Comparison of ENCODE assay signal across 10 cellular contexts in genomic region chr5:151675956-151676712, GRCh38. TPM values are rescaled to one million over a fixed set of nuclear protein-coding genes. Genes with fewer than 3 reads are reported as not detected.
DNase-seq lines count a peak whose midpoint lies in the region; ATAC-seq and TF ChIP-seq lines count a peak whose summit lies in the region.
"Had no signal": no experiment of that assay in that cellular context is flagged by ENCODE, and none has a peak within 500 bp of the region (broad histone marks: within the 10 kb centered on the region; RNA-seq: fewer than 3 reads in every experiment).

No MANE protein-coding gene starts in this region.

- peaks cover 31% of the 10 kb centered on the region for H4K20me1 ChIP-seq in GM23248 (ENCODE audit: insufficient read depth)

- no peak for TF ChIP-seq CTCF in WI38 (IDR thresholded peaks at IDR 0.05; ENCODE audit: low read depth, low read length)
- TF ChIP-seq CTCF in fibroblast of villous mesenchyme (IDR thresholded peaks at IDR 0.05; ENCODE audit: insufficient read depth, low read depth, low read length), result no peak

- H3K9me2 ChIP-seq in GM23248 (ENCODE audit: insufficient read depth), result no peaks in the 10 kb centered on the region

- peak overlapping the region; percentile 95 for H3K4me3 ChIP-seq in GM23248
- peak overlapping the region; percentile 23 for H3K4me3 ChIP-seq in WI38 (ENCODE audit: low read depth, low read length)
- peak overlapping the region; percentile 21 for H3K4me3 ChIP-seq in fibroblast of villous mesenchyme (ENCODE audit: low read depth, low read length)
- H3K4me3 ChIP-seq in skeletal muscle satellite cell (ENCODE audit: low read length), result peak overlapping the region; percentile 38

- 2 to 3% methylated on average over 3 of the region's 3 CpGs for WGBS in GM23248 (ENCODE audit: low coverage in 1 of 2, low lambda C conversion rate in 2 of 2, missing lambda C conversion rate in 2 of 2), 2 experiments

- DNase-seq in GM23248 (peak; percentile 40), fibroblast of villous mesenchyme (ENCODE audit: low read depth) (peak; percentile 26), DMS 273 (lab: John Stamatoyannopoulos, UW; ENCODE audit: unreplicated experiment) (no peak), COLO829 (ENCODE audit: low spot score) (no peak)
- DNase-seq in activated CD4-positive, CD25-positive, alpha-beta regulatory T cell treated with anti-CD3 and anti-CD28 coated beads, Interleukin-2, amount 50 U/mL, for 72 hours, result no peak
- DNase-seq: NCI-H510A, WERI-Rb-1 had no signal

- H3F3A ChIP-seq in GM23248 (ENCODE audit: insufficient read depth), result peaks cover 100% of the 10 kb centered on the region

- H3K4me1 ChIP-seq in GM23248 (ENCODE audit: insufficient read depth) (peaks cover 98% of the 10 kb centered on the region), skeletal muscle satellite cell (ENCODE audit: control insufficient read depth, insufficient read depth, low read length) (peaks cover 96% of the 10 kb centered on the region)

- in situ Hi-C loops in GM23248 (cut with MboI), result no loop called here

- H3K9me3 ChIP-seq in GM23248 (ENCODE audit: low read depth) (no peaks in the 10 kb centered on the region), skeletal muscle satellite cell (replicated peaks; ENCODE audit: low read length) (no peaks in the 10 kb centered on the region)

- H3K27ac ChIP-seq in GM23248, result peak overlapping the region; percentile 99
- H3K27ac ChIP-seq: WERI-Rb-1 had no signal

- H3K36me3 ChIP-seq in GM23248 (ENCODE audit: low read depth), result peaks cover 69% of the 10 kb centered on the region
- H3K36me3 ChIP-seq in skeletal muscle satellite cell (ENCODE audit: insufficient read depth, low read length), result peaks cover 92% of the 10 kb centered on the region

- H3K79me2 ChIP-seq in GM23248 (ENCODE audit: insufficient read depth), result peaks cover 99% of the 10 kb centered on the region

- H3K4me2 ChIP-seq in GM23248 (ENCODE audit: unreplicated experiment) (peak overlapping the region; percentile 96), skeletal muscle satellite cell (ENCODE audit: low read length) (peak overlapping the region; percentile 58)

- no peak overlapping the region for H2AFZ ChIP-seq in GM23248

- H3K9ac ChIP-seq in GM23248 (peak overlapping the region; percentile 99), skeletal muscle satellite cell (ENCODE audit: low read depth, low read length) (peak overlapping the region; percentile 78)

- ATAC-seq in HG02938 (IDR thresholded peaks at IDR 0.05; ENCODE audit: unreplicated experiment), result no peak

- no peaks in the 10 kb centered on the region for H3K27me3 ChIP-seq in GM23248 (replicated peaks; ENCODE audit: insufficient read depth)
- no peaks in the 10 kb centered on the region for H3K27me3 ChIP-seq in skeletal muscle satellite cell (ENCODE audit: control insufficient read depth, insufficient read depth, low read length)

RNA-seq across cellular contexts. Expression of gene SPARC, which starts 10.6 kb away (rescaled TPM):
- 5,563 and 6,520 TPM in 2 replicates for total RNA-seq in GM23248 (2014; rRNA removed; shearing (Covaris generic))
- polyA plus RNA-seq in GM23248 (2016; fragmentation: Nextera tagmentation; extraction: Ambion mirVana), result 20,092 and 20,398 TPM in 2 replicates
- total RNA-seq in fibroblast of villous mesenchyme, result 1,969 and 2,230 TPM in 2 replicates
- 652 and 1,273 TPM in 2 replicates for total RNA-seq in skeletal muscle satellite cell (2012; rRNA removed)

Comparison
In these comparisons a context has a peak if more than half of its experiments do, and no peak if none do; other contexts are left out.
1. DNase-seq: peak in GM23248 (single experiment) and fibroblast of villous mesenchyme (single experiment); none in DMS 273 (single experiment), COLO829 (single experiment) and activated CD4-positive, CD25-positive, alpha-beta regulatory T cell treated with anti-CD3 and anti-CD28 coated beads, Interleukin-2, amount 50 U/mL, for 72 hours (single experiment).
2. H3K4me3 ChIP-seq: peak in every context shown above with its lines; median percentile 95 in GM23248; 38 in skeletal muscle satellite cell; 23 in WI38; 21 in fibroblast of villous mesenchyme.